Comparison of ENCODE assay signal across 11 cellular contexts in genomic region chr14:22429546-22429945, GRCh38.
"Had no signal": no experiment of that assay in that cellular context is flagged by ENCODE, and none has a peak within 500 bp of the region (broad histone marks: within the 10 kb centered on the region; RNA-seq: fewer than 3 reads in every experiment).

No MANE protein-coding gene starts in this region.

- H3K27ac ChIP-seq: parathyroid adenoma had no signal

- H3K27me3 ChIP-seq: heart left ventricle, upper lobe of left lung had no signal

- FAIRE-seq: bronchial epithelial cell, frontal cortex, islet of Langerhans, small intestine had no signal

- DNase-seq: activated CD4-positive, alpha-beta memory T cell treated with anti-CD3 and anti-CD28 coated beads, Interleukin-2, amount 10 ng/mL, durations not matched to agents 7 days and 5 days; activated naive CD4-positive, alpha-beta T cell; aorta; heart left ventricle; T1000 had no signal

- H3K36me3 ChIP-seq: heart left ventricle, upper lobe of left lung had no signal

- H3K9me3 ChIP-seq: heart left ventricle, upper lobe of left lung had no signal

- H3K4me3 ChIP-seq: heart left ventricle, upper lobe of left lung had no signal

- H3K9ac ChIP-seq: parathyroid adenoma had no signal
